Comparison of ENCODE assay signal across 18 cellular contexts in genomic region chr5:135735831-135736230, GRCh38.
A peak's percentile ranks its signal among the peaks of the same experiment; 100 is the strongest.
DNase-seq lines count a peak whose midpoint lies in the region; TF ChIP-seq lines count a peak whose summit lies in the region.
"Had no signal": no experiment of that assay in that cellular context is flagged by ENCODE, and none has a peak within 500 bp of the region (broad histone marks: within the 10 kb centered on the region; RNA-seq: fewer than 3 reads in every experiment).

No MANE protein-coding gene starts in this region.

- no peak for TF ChIP-seq POLR2A in breast epithelium (IDR thresholded peaks at IDR 0.05)

- H3K9ac ChIP-seq in HUES6 (ENCODE audit: low read length), result peak overlapping the region; percentile 88
- H3K9ac ChIP-seq: BLaER1, GM23248, SK-N-SH had no signal

- no peak overlapping the region for H3K4me3 Mint-ChIP-seq in type B pancreatic cell
- H3K4me3 Mint-ChIP-seq: CD4-positive, CD25-positive, alpha-beta regulatory T cell had no signal

- H3K4me1 Mint-ChIP-seq in type B pancreatic cell (ENCODE audit: unreplicated experiment), result peaks cover 14% of the 10 kb centered on the region
- H3K4me1 Mint-ChIP-seq: CD4-positive, CD25-positive, alpha-beta regulatory T cell had no signal

- H3K27me3 ChIP-seq in HUES6 (ENCODE audit: control insufficient read depth, insufficient read depth, low read length) (no peaks in the 10 kb centered on the region), breast epithelium (no peaks in the 10 kb centered on the region)
- H3K27me3 ChIP-seq: BLaER1 had no signal

- DNase-seq in ELF-1 (ENCODE audit: low read depth, low spot score) (peak; percentile 0), islet precursor cell (peak; percentile 20), type B pancreatic cell (ENCODE audit: extremely low spot score, unreplicated experiment) (peak; percentile 20), NCI-H1105 (lab: John Stamatoyannopoulos, UW) (no peak), breast epithelium (ENCODE audit: low spot score in 2 of 2) (no peak), NCI-H146 treated with DMSO at 0.1 percent for 48 hours (lab: John Stamatoyannopoulos, UW; ENCODE audit: unreplicated experiment) (no peak)
- DNase-seq: CD4-positive, CD25-positive, alpha-beta regulatory T cell; GM23248; HCEC 1CT; NCI-H1048; NCI-H1436; NCI-H187 treated with DMSO at 0.1 percent for 48 hours; NCI-H2171 treated with DMSO at 0.1 percent for 48 hours; NCI-H345; NCI-H510A treated with DMSO at 0.1 percent for 48 hours; SK-N-SH had no signal

- intact Hi-C loops in breast epithelium (cut with DNase I; ENCODE audit: low total_unique reads), result no loop called here

- peaks cover 7% of the 10 kb centered on the region for H3K9me3 Mint-ChIP-seq in type B pancreatic cell

- no peak overlapping the region for H3K27ac Mint-ChIP-seq in type B pancreatic cell
- H3K27ac Mint-ChIP-seq: CD4-positive, CD25-positive, alpha-beta regulatory T cell had no signal

- TF ChIP-seq CTCF in type B pancreatic cell (conservative IDR thresholded peaks at IDR 0.05), result no peak
- TF ChIP-seq CTCF in breast epithelium (IDR thresholded peaks at IDR 0.05), result no peak

- peaks cover 12% of the 10 kb centered on the region for H3K36me3 Mint-ChIP-seq in type B pancreatic cell
- H3K36me3 Mint-ChIP-seq: CD4-positive, CD25-positive, alpha-beta regulatory T cell had no signal

- no peaks in the 10 kb centered on the region for H3K9me3 ChIP-seq in HUES6 (ENCODE audit: control insufficient read depth, insufficient read depth, low read depth, low read length)
- H3K9me3 ChIP-seq in breast epithelium, result no peaks in the 10 kb centered on the region
- H3K9me3 ChIP-seq: BLaER1, SK-N-SH had no signal

- H3K4me3 ChIP-seq in HUES6 (ENCODE audit: low read depth, low read length) (peak overlapping the region; percentile 53; the same call in 1 of the 2 replicates), breast epithelium (no peak overlapping the region)
- H3K4me3 ChIP-seq: BLaER1, GM23248 had no signal

- H3K36me3 ChIP-seq in HUES6 (ENCODE audit: control insufficient read depth, insufficient read depth, low read length) (no peaks in the 10 kb centered on the region; the same call in 1 of the 2 replicates), breast epithelium (no peaks in the 10 kb centered on the region)
- H3K36me3 ChIP-seq: BLaER1 had no signal

- no peak overlapping the region for H3K27ac ChIP-seq in HUES6 (ENCODE audit: low read depth, low read length)
- no peak overlapping the region for H3K27ac ChIP-seq in breast epithelium
- H3K27ac ChIP-seq: BLaER1, GM23248 had no signal

- peaks cover 15% of the 10 kb centered on the region; the same call in 1 of the 2 replicates for H3K4me1 ChIP-seq in HUES6 (ENCODE audit: control insufficient read depth, insufficient read depth, low read length)
- H3K4me1 ChIP-seq in breast epithelium, result no peaks in the 10 kb centered on the region
- H3K4me1 ChIP-seq: BLaER1 had no signal

- peaks cover 39% of the 10 kb centered on the region for H3K27me3 Mint-ChIP-seq in type B pancreatic cell
- H3K27me3 Mint-ChIP-seq: CD4-positive, CD25-positive, alpha-beta regulatory T cell had no signal

Comparison
In these comparisons a context has a peak if more than half of its experiments do, and no peak if none do; other contexts are left out.
1. DNase-seq: peak in ELF-1 (single experiment), islet precursor cell (single experiment) and type B pancreatic cell (single experiment); none in NCI-H1105 (single experiment), breast epithelium (0 of 2) and NCI-H146 treated with DMSO at 0.1 percent for 48 hours (single experiment).